ENCODE assay signal across 22 cellular contexts in genomic region chr10:71462642-71462935, GRCh38.
"Had no signal": no experiment of that assay in that cellular context is flagged by ENCODE, and none has a peak within 500 bp of the region (broad histone marks: within the 10 kb centered on the region; RNA-seq: fewer than 3 reads in every experiment).

No MANE protein-coding gene starts in this region.

- ATAC-seq: activated CD8-positive, alpha-beta T cell treated with anti-CD3 and anti-CD28 coated beads, Interleukin-2, amount 10 ng/mL, durations not matched to agents 7 days and 5 days; foreskin keratinocyte; lower lobe of right lung; mucosa of descending colon; upper lobe of right lung had no signal

- H3K36me3 ChIP-seq: lower lobe of right lung, right lobe of liver, thyroid gland, upper lobe of right lung had no signal

- H3K4me1 ChIP-seq: foreskin keratinocyte, lower lobe of right lung, thyroid gland, upper lobe of right lung had no signal

- H3K27ac ChIP-seq: foreskin keratinocyte, lower lobe of right lung, skin epidermis, thyroid gland, upper lobe of right lung, VCaP had no signal

- H3K9me3 ChIP-seq: lower lobe of right lung, mucosa of descending colon, right lobe of liver, thyroid gland, upper lobe of right lung had no signal

- H3K4me3 ChIP-seq: lower lobe of right lung, mucosa of descending colon, right lobe of liver, skin epidermis, thyroid gland, upper lobe of right lung had no signal

- DNase-seq: activated CD4-positive, alpha-beta T cell treated with anti-CD3 and anti-CD28 coated beads, Interleukin-2, amount 10 ng/mL, durations not matched to agents 7 days and 5 days; activated CD4-positive, CD25-positive, alpha-beta regulatory T cell treated with anti-CD3 and anti-CD28 coated beads, Interleukin-2, amount 50 U/mL, for 72 hours; activated CD8-positive, alpha-beta T cell treated with anti-CD3 and anti-CD28 coated beads, Interleukin-2, amount 10 ng/mL, durations not matched to agents 7 days and 5 days; activated gamma-delta T cell treated with Interleukin-2 at 50 U/mL for 16 hours; activated T-cell treated with anti-CD3 and anti-CD28 coated beads, Interleukin-2, amount 50 U/mL, for 1 hour; aorta; dermis blood vessel endothelial cell; effector memory CD4-positive, alpha-beta T cell; foreskin keratinocyte; kidney; lower lobe of right lung; mesendoderm; nephron progenitor cell; nucleus accumbens; posterior cingulate gyrus; stimulated activated CD4-positive, alpha-beta T cell treated with anti-CD3 and anti-CD28 coated beads, Interleukin-1b, Interleukin-23, amount 100 ng/mL, for 48 hours; thyroid gland; upper lobe of right lung had no signal

- H3K27me3 ChIP-seq: right lobe of liver, thyroid gland, upper lobe of right lung had no signal

- FAIRE-seq: kidney had no signal
